Comparison of ENCODE assay signal across 32 cellular contexts in the genomic region with DNA sequence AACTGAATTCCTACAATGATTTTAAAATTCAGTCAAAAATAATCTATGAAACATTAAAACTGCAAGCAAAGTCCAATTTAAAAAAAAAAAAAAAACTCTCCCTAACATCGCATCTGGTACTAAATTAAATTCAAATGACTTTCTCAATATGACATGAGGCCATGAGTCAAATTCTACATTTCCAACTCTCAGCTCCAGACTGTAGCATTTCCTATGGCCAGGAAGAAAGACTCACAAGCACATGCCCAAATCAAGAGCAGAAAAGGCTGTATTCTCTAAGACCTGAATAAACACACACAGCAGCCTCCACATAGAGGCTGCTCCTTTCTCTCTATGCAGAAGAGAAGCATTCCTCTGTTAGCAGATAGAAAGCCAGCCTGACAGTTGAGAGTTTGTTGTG.
"Had no signal": no experiment of that assay in that cellular context is flagged by ENCODE, and none has a peak within 500 bp of the region (broad histone marks: within the 10 kb centered on the region; RNA-seq: fewer than 3 reads in every experiment).

No MANE protein-coding gene starts in this region.

- H3K27me3 Mint-ChIP-seq: activated CD4-positive, alpha-beta T cell treated with anti-CD3 and anti-CD28 coated beads for 36 hours; activated CD4-positive, alpha-beta T cell treated with anti-CD3 and anti-CD28 coated beads, Interleukin-2, amount 10 ng/mL, durations not matched to agents 7 days and 5 days had no signal

- H3K27ac Mint-ChIP-seq: activated CD4-positive, alpha-beta T cell treated with anti-CD3 and anti-CD28 coated beads for 36 hours; activated CD4-positive, alpha-beta T cell treated with anti-CD3 and anti-CD28 coated beads, Interleukin-2, amount 10 ng/mL, durations not matched to agents 7 days and 5 days; activated CD8-positive, alpha-beta T cell treated with anti-CD3 and anti-CD28 coated beads, Interleukin-2, amount 10 ng/mL, durations not matched to agents 7 days and 5 days; activated naive CD4-positive, alpha-beta T cell treated with anti-CD3 and anti-CD28 coated beads for 36 hours; activated naive CD4-positive, alpha-beta T cell treated with anti-CD3 and anti-CD28 coated beads, Interleukin-2, amount 50 U/mL, for 72 hours; activated T-helper 1 cell treated with anti-CD3 and anti-CD28 coated beads, Interleukin-12 subunit alpha, Interleukin-12 subunit beta, Interleukin-2, Interleukin-4 antibody, amounts not matched to agents 30 ng/mL and 10 ng/mL and 1 ng/mL, durations not matched to agents 14 hours and 24 hours and 36 hours; T-helper 2 cell treated with Interferon-gamma antibody and Interleukin-4, amounts not matched to agents 5 μg/mL and 100 μg/mL, for 36 hours; WTC11 had no signal

- DNase-seq: activated CD4-positive, alpha-beta T cell treated with anti-CD3 and anti-CD28 coated beads for 36 hours; activated CD4-positive, alpha-beta T cell treated with anti-CD3 and anti-CD28 coated beads, Interleukin-2, amount 10 ng/mL, durations not matched to agents 7 days and 5 days; activated CD4-positive, alpha-beta T cell treated with anti-CD3 and anti-CD28 coated beads, Interleukin-2, amount 50 U/mL, for 48 hours; activated CD8-positive, alpha-beta T cell treated with anti-CD3 and anti-CD28 coated beads, Interleukin-2, amount 10 ng/mL, durations not matched to agents 7 days and 5 days; activated gamma-delta T cell treated with Interleukin-2 at 50 U/mL for 16 hours; activated naive CD4-positive, alpha-beta T cell treated with anti-CD3 and anti-CD28 coated beads for 36 hours; activated T-cell treated with anti-CD3 and anti-CD28 coated beads, Interleukin-2, amount 50 U/mL, for 4 hours; adrenal gland; body of pancreas; caudate nucleus; cerebellar nuclear complex; MM.1S; NCI-H1092; NCI-H1436 treated with DMSO at 0.1 percent for 48 hours; NCI-H1694 treated with DMSO at 0.1 percent for 48 hours; NCI-H2029; NCI-H510A; NCI-H526; NCI-H748 treated with DMSO at 0.1 percent for 48 hours; NK-92 treated with Interleukin-12 subunit alpha and Interleukin-12 subunit beta, amount 100 ng/mL, for 24 hours; Peyer's patch; SIG-M5 had no signal

- H3K4me3 Mint-ChIP-seq: activated CD4-positive, alpha-beta T cell treated with anti-CD3 and anti-CD28 coated beads for 36 hours; activated CD4-positive, alpha-beta T cell treated with anti-CD3 and anti-CD28 coated beads, Interleukin-2, amount 10 ng/mL, durations not matched to agents 7 days and 5 days; activated CD8-positive, alpha-beta T cell treated with anti-CD3 and anti-CD28 coated beads, Interleukin-2, amount 10 ng/mL, durations not matched to agents 7 days and 5 days; activated naive CD4-positive, alpha-beta T cell treated with anti-CD3 and anti-CD28 coated beads for 36 hours; activated T-cell treated with anti-CD3 and anti-CD28 coated beads, Interleukin-2, amount 50 U/mL, for 4 hours; activated T-helper 1 cell treated with anti-CD3 and anti-CD28 coated beads, Interleukin-12 subunit alpha, Interleukin-12 subunit beta, Interleukin-2, Interleukin-4 antibody, amounts not matched to agents 30 ng/mL and 10 ng/mL and 1 ng/mL, durations not matched to agents 14 hours and 24 hours and 36 hours; T-helper 2 cell treated with Interferon-gamma antibody and Interleukin-4, amounts not matched to agents 5 μg/mL and 100 μg/mL, for 36 hours; WTC11 had no signal

- H3K4me2 ChIP-seq: KMS-11 had no signal

- H3K4me3 ChIP-seq: adrenal gland, body of pancreas, Peyer's patch, SK-N-MC had no signal

- ATAC-seq: activated CD4-positive, alpha-beta T cell treated with anti-CD3 and anti-CD28 coated beads for 36 hours; activated CD4-positive, CD25-positive, alpha-beta regulatory T cell treated with anti-CD3 and anti-CD28 coated beads, Interleukin-2, amount 50 U/mL, for 24 hours; activated CD8-positive, alpha-beta T cell treated with anti-CD3 and anti-CD28 coated beads, Interleukin-2, amount 10 ng/mL, durations not matched to agents 7 days and 5 days; activated naive CD4-positive, alpha-beta T cell treated with anti-CD3 and anti-CD28 coated beads, Interleukin-2, amount 50 U/mL, for 72 hours; activated T-cell treated with anti-CD3 and anti-CD28 coated beads, Interleukin-2, amount 50 U/mL, for 4 hours; body of pancreas; PC-3; Right ventricle myocardium inferior; WTC11 had no signal

- H3K9me3 Mint-ChIP-seq: activated CD4-positive, alpha-beta T cell treated with anti-CD3 and anti-CD28 coated beads, Interleukin-2, amount 10 ng/mL, durations not matched to agents 7 days and 5 days; activated naive CD4-positive, alpha-beta T cell treated with anti-CD3 and anti-CD28 coated beads for 36 hours; activated T-helper 1 cell treated with anti-CD3 and anti-CD28 coated beads, Interleukin-12 subunit alpha, Interleukin-12 subunit beta, Interleukin-2, Interleukin-4 antibody, amounts not matched to agents 30 ng/mL and 10 ng/mL and 1 ng/mL, durations not matched to agents 14 hours and 24 hours and 36 hours; WTC11 had no signal

- H3K4me1 ChIP-seq: adrenal gland, body of pancreas, Peyer's patch had no signal

- H3K27me3 ChIP-seq: adrenal gland, body of pancreas, Peyer's patch had no signal

- H3K9ac ChIP-seq: KMS-11 had no signal

- H3K36me3 ChIP-seq: adrenal gland, Peyer's patch had no signal

- H3K4me1 Mint-ChIP-seq: activated CD4-positive, alpha-beta T cell treated with anti-CD3 and anti-CD28 coated beads for 36 hours; activated CD4-positive, alpha-beta T cell treated with anti-CD3 and anti-CD28 coated beads, Interleukin-2, amount 10 ng/mL, durations not matched to agents 7 days and 5 days had no signal

- H3K9me3 ChIP-seq: adrenal gland, body of pancreas, Peyer's patch had no signal

- H3K36me3 Mint-ChIP-seq: activated naive CD4-positive, alpha-beta T cell treated with anti-CD3 and anti-CD28 coated beads, Interleukin-2, amount 50 U/mL, for 72 hours; WTC11 had no signal

- H3K27ac ChIP-seq: adrenal gland, body of pancreas, KMS-11, Peyer's patch, RWPE1, SK-N-MC had no signal
